In the genomic region with DNA sequence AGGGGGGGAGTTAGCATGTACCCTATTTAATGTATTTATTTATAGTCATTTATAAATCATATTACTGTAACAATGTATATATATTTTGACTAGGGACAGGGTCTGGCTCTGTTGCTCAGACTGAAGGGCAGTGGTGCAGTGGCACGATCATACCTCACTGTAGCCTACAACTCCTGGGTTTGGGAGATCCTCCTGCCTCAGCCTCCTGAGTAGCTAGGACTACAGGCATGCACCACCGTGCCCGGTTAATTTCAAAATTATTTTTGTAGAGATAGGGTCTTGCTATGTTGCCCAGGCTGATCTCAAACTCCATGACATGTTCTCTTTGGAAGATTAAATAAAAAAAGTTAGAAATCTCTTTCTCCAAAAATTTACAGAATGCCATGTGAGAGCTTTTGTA, we compare ENCODE assay signal across 26 cellular contexts. TPM values are rescaled to one million over a fixed set of nuclear protein-coding genes. Genes with fewer than 3 reads are reported as not detected.
DNase-seq lines count a peak whose midpoint lies in the region; ATAC-seq, FAIRE-seq and TF ChIP-seq lines count a peak whose summit lies in the region.
"Had no signal": no experiment of that assay in that cellular context is flagged by ENCODE, and none has a peak within 500 bp of the region (broad histone marks: within the 10 kb centered on the region; RNA-seq: fewer than 3 reads in every experiment).

No MANE protein-coding gene starts in this region.

- H3K27me3 ChIP-seq in body of pancreas (no peaks in the 10 kb centered on the region), mesenchymal stem cell (ENCODE audit: control insufficient read depth in 1 of 2, insufficient read depth in 1 of 2, low read length in 2 of 2) (no peaks in the 10 kb centered on the region), thyroid gland (no peaks in the 10 kb centered on the region)
- H3K27me3 ChIP-seq: BLaER1 treated with 17β-estradiol and CSF1 and Interleukin-3, amounts not matched to agents 10 nM and 100 nM; SJCRH30 had no signal

- H3K79me1 ChIP-seq in mesenchymal stem cell (replicated peaks; ENCODE audit: low read length, poor library complexity, severe bottlenecking): peaks cover 6% of the 10 kb centered on the region

- ATAC-seq in A549 (peak; percentile 31 to 64; a peak in 4 of 6 replicates), body of pancreas (no peak)
- no peak for ATAC-seq in activated CD8-positive, alpha-beta T cell treated with anti-CD3 and anti-CD28 coated beads for 36 hours
- no peak for ATAC-seq in stimulated activated naive CD8-positive, alpha-beta T cell treated with anti-CD3 and anti-CD28 coated beads, Interleukin-15, Interleukin-2, amounts not matched to agents 100 U/mL and 50 U/mL, for 24 hours
- ATAC-seq: SK-N-SH treated with all-trans-retinoic acid at 6 μM for 48 hours had no signal

- DNase-seq in A549 (ENCODE audit: low read depth in 1 of 2, low spot score in 1 of 2): no peak
- DNase-seq in body of pancreas: no peak
- DNase-seq in mesenchymal stem cell: no peak
- DNase-seq in thyroid gland: no peak
- DNase-seq in activated CD8-positive, alpha-beta T cell treated with anti-CD3 and anti-CD28 coated beads for 36 hours: no peak
- no peak for DNase-seq in stimulated activated naive CD8-positive, alpha-beta T cell treated with anti-CD3 and anti-CD28 coated beads, Interleukin-15, Interleukin-2, amounts not matched to agents 100 U/mL and 50 U/mL, for 24 hours
- DNase-seq in G401 (ENCODE audit: low spot score): no peak
- DNase-seq: AML-193; CD4-positive, alpha-beta T cell; DMS79; EL; GF-D8; Karpas-422; MV-4-11; NCI-H1105; NCI-H1436 treated with DMSO at 0.1 percent for 48 hours; NCI-H1930; NCI-H2107; NCI-H524 treated with DMSO at 0.1 percent for 48 hours; NCI-H774; SJCRH30 had no signal

- H3K36me3 ChIP-seq in body of pancreas (replicated peaks in 1 of 2; ENCODE audit: insufficient read depth in 1 of 2, low read depth in 2 of 2) (no peaks in the 10 kb centered on the region), mesenchymal stem cell (ENCODE audit: control insufficient read depth in 1 of 2, insufficient read depth in 2 of 2, low read depth in 1 of 2, low read length in 2 of 2) (peaks cover 0 to 5% of the 10 kb centered on the region in 2 experiments), thyroid gland (no peaks in the 10 kb centered on the region)
- H3K36me3 ChIP-seq: BLaER1 treated with 17β-estradiol and CSF1 and Interleukin-3, amounts not matched to agents 10 nM and 100 nM; SJCRH30 had no signal

- no peak overlapping the region for H3K4me3 ChIP-seq in A549
- H3K4me3 ChIP-seq in body of pancreas: no peak overlapping the region
- H3K4me3 ChIP-seq in mesenchymal stem cell (ENCODE audit: insufficient read depth in 1 of 2, low read depth in 1 of 2, low read length in 2 of 2): no peak overlapping the region
- no peak overlapping the region for H3K4me3 ChIP-seq in thyroid gland (replicated peaks in 1 of 3)
- H3K4me3 ChIP-seq: BLaER1 treated with 17β-estradiol and CSF1 and Interleukin-3, amounts not matched to agents 10 nM and 100 nM; SJCRH30 had no signal

- no peak for TF ChIP-seq RAD21 in A549 (conservative IDR thresholded peaks at IDR 0.05 in 1 of 2, IDR thresholded peaks at IDR 0.05 in 1 of 2)

- H4K91ac ChIP-seq in mesenchymal stem cell (ENCODE audit: low read length): no peak overlapping the region

- no peak overlapping the region for H3K9ac ChIP-seq in mesenchymal stem cell (ENCODE audit: low read length)
- H3K9ac ChIP-seq: BLaER1 treated with 17β-estradiol and CSF1 and Interleukin-3, amounts not matched to agents 10 nM and 100 nM had no signal

- no peak overlapping the region for H2BK120ac ChIP-seq in mesenchymal stem cell (ENCODE audit: low read depth, low read length)

- H3K4me3 Mint-ChIP-seq in activated CD8-positive, alpha-beta T cell treated with anti-CD3 and anti-CD28 coated beads for 36 hours: no peak overlapping the region
- H3K4me3 Mint-ChIP-seq: CD4-positive, alpha-beta T cell had no signal

- H2BK5ac ChIP-seq in mesenchymal stem cell (ENCODE audit: low read depth, low read length, poor library complexity, severe bottlenecking): no peak overlapping the region

- H3K9me3 ChIP-seq in A549 (no peaks in the 10 kb centered on the region), body of pancreas (no peaks in the 10 kb centered on the region), mesenchymal stem cell (ENCODE audit: control insufficient read depth, low read length) (no peaks in the 10 kb centered on the region), thyroid gland (no peaks in the 10 kb centered on the region)
- H3K9me3 ChIP-seq: BLaER1 treated with 17β-estradiol and CSF1 and Interleukin-3, amounts not matched to agents 10 nM and 100 nM; SJCRH30 had no signal

- H3K36me3 Mint-ChIP-seq in activated CD8-positive, alpha-beta T cell treated with anti-CD3 and anti-CD28 coated beads for 36 hours (ENCODE audit: low read depth): no peaks in the 10 kb centered on the region

- TF ChIP-seq POLR2A in A549 (IDR thresholded peaks at IDR 0.05; ENCODE audit: low read length) (no peak), body of pancreas (IDR thresholded peaks at IDR 0.05) (no peak), thyroid gland (IDR thresholded peaks at IDR 0.05) (no peak)

- no peak overlapping the region for H3K27ac Mint-ChIP-seq in activated CD8-positive, alpha-beta T cell treated with anti-CD3 and anti-CD28 coated beads for 36 hours
- H3K27ac Mint-ChIP-seq: CD4-positive, alpha-beta T cell had no signal

- 50% methylated on average over 3 of the region's 3 CpGs for WGBS in A549 (ENCODE audit: missing lambda C conversion rate)
- 53 to 66% methylated on average over 3 of the region's 3 CpGs for WGBS in body of pancreas, 2 donors
- WGBS in mesenchymal stem cell: 100% methylated on average over 1 of the region's 3 CpGs
- 90 to 96% methylated on average over 3 of the region's 3 CpGs for WGBS in thyroid gland, 2 donors

- H2BK15ac ChIP-seq in mesenchymal stem cell (ENCODE audit: low read depth, poor library complexity, severe bottlenecking): no peak overlapping the region

- peak overlapping the region; percentile 77 for H2AK5ac ChIP-seq in mesenchymal stem cell (ENCODE audit: low read length, severe bottlenecking)

- H3K4ac ChIP-seq in mesenchymal stem cell (ENCODE audit: low read depth in 1 of 2, low read length in 2 of 2): no peak overlapping the region

- TF ChIP-seq CTCF in A549 (IDR thresholded peaks at IDR 0.05) (no peak), body of pancreas (IDR thresholded peaks at IDR 0.05) (no peak), thyroid gland (IDR thresholded peaks at IDR 0.05) (no peak)
- TF ChIP-seq CTCF in activated CD8-positive, alpha-beta T cell treated with anti-CD3 and anti-CD28 coated beads for 36 hours (IDR thresholded peaks at IDR 0.05): no peak

- intact Hi-C loops in body of pancreas (cut with DNase I) (no loop called here), thyroid gland (cut with DNase I) (no loop called here)
- intact Hi-C loops in activated CD8-positive, alpha-beta T cell treated with anti-CD3 and anti-CD28 coated beads for 36 hours (cut with micrococcal nuclease): no loop called here

- no peak overlapping the region for H4K8ac ChIP-seq in mesenchymal stem cell (ENCODE audit: low read length)

- no peaks in the 10 kb centered on the region for H3K4me1 Mint-ChIP-seq in activated CD8-positive, alpha-beta T cell treated with anti-CD3 and anti-CD28 coated beads for 36 hours (ENCODE audit: low read depth)

- H3K4me2 ChIP-seq in A549 (peak overlapping the region; percentile 74), mesenchymal stem cell (ENCODE audit: low read length, poor library complexity, severe bottlenecking) (no peak overlapping the region)
- H3K4me2 ChIP-seq: BLaER1 treated with 17β-estradiol and CSF1 and Interleukin-3, amounts not matched to agents 10 nM and 100 nM had no signal

- no peak overlapping the region for H2AFZ ChIP-seq in mesenchymal stem cell (ENCODE audit: low read depth, low read length)

- CTCF ChIA-PET in A549 (lab: Yijun Ruan, JAX): interaction anchor here (0.7 to 2.4 kb wide), 8 partner anchors 14 to 165 kb away, joined by 3 to 15 read pairs (median 3); no protein-coding TSS in a partner anchor
- CTCF ChIA-PET in activated CD8-positive, alpha-beta T cell treated with anti-CD3 and anti-CD28 coated beads for 36 hours (lab: Charles Lee): no interaction called here

- no peak overlapping the region for H3K23ac ChIP-seq in mesenchymal stem cell (ENCODE audit: low read length in 2 of 2)

- POLR2A ChIA-PET in A549 (lab: Yijun Ruan, JAX): interaction anchor here (1.0 to 1.6 kb wide), 4 partner anchors 14 to 114 kb away, joined by 3 to 7 read pairs (median 4); a partner anchor contains a TSS
- POLR2A ChIA-PET in activated CD8-positive, alpha-beta T cell treated with anti-CD3 and anti-CD28 coated beads for 36 hours (lab: Charles Lee): interaction anchor here (1.0 kb wide), 1 partner anchor 11 kb away, joined by 3 read pairs; no protein-coding TSS in a partner anchor

- FAIRE-seq in A549 (lab: Jason Lieb, UNC): no peak
- FAIRE-seq: A204.1, GM12891, H54 had no signal

- no peaks in the 10 kb centered on the region for H3K9me3 Mint-ChIP-seq in activated CD8-positive, alpha-beta T cell treated with anti-CD3 and anti-CD28 coated beads for 36 hours
- H3K9me3 Mint-ChIP-seq: CD4-positive, alpha-beta T cell had no signal

- H3K14ac ChIP-seq in mesenchymal stem cell (ENCODE audit: low read length in 2 of 2): no peak overlapping the region

- H3K27ac ChIP-seq in A549 (peak overlapping the region; percentile 86 to 90), body of pancreas (peak overlapping the region in 3 of 4 donors; percentile 51 to 73 (median 58)), mesenchymal stem cell (ENCODE audit: low read length, poor library complexity, severe bottlenecking) (no peak overlapping the region), thyroid gland (peak overlapping the region in 2 of 3 donors; percentile 32 to 73)
- H3K27ac ChIP-seq: BLaER1 treated with 17β-estradiol and CSF1 and Interleukin-3, amounts not matched to agents 10 nM and 100 nM; SJCRH30 had no signal

- no peak for TF ChIP-seq EP300 in A549 (IDR thresholded peaks at IDR 0.05)

- no peak overlapping the region for H2BK12ac ChIP-seq in mesenchymal stem cell (ENCODE audit: low read length in 2 of 2)

- H3K27me3 Mint-ChIP-seq in activated CD8-positive, alpha-beta T cell treated with anti-CD3 and anti-CD28 coated beads for 36 hours: peaks cover 1% of the 10 kb centered on the region

- H3K18ac ChIP-seq in mesenchymal stem cell (ENCODE audit: low read depth in 1 of 2, low read length in 2 of 2): no peak overlapping the region

- peaks cover 52% of the 10 kb centered on the region for H3K4me1 ChIP-seq in A549
- peaks cover 49% of the 10 kb centered on the region for H3K4me1 ChIP-seq in body of pancreas
- H3K4me1 ChIP-seq in mesenchymal stem cell (ENCODE audit: control insufficient read depth, insufficient read depth, low read depth, low read length): peaks cover 6% of the 10 kb centered on the region
- H3K4me1 ChIP-seq in thyroid gland: peaks cover 30 to 50% of the 10 kb centered on the region in 2 donors
- H3K4me1 ChIP-seq: SJCRH30 had no signal

- in situ Hi-C loops in G401 (cut with HindIII; ENCODE audit: low sequenced_read_pairs): no loop called here

RNA-seq across cellular contexts. Expression of a gene that starts 52.8 kb away (rescaled TPM):
- 22.3 and 28.9 TPM in 2 replicates for polyA plus RNA-seq in A549 (2011; rRNA removed)
- 4.2 and 5.0 TPM in 2 replicates for polyA plus RNA-seq in A549 (2012; cell fraction: cytosol; rRNA removed)
- 14.0 and 16.4 TPM in 2 replicates for polyA plus RNA-seq in A549 (2012; cell fraction: nucleus; rRNA removed)
- polyA plus RNA-seq in A549 (2017; fragmentation: RNase III; extraction: RNeasy Plus Mini Kit Qiagen cat#74134 plus additional on column Dnase treatment): 14.8 to 17.6 TPM (median 17.0 TPM) in 3 replicates
- 86.4 and 88.2 TPM in 2 replicates for polyA minus RNA-seq in A549 (2011; rRNA and poly(A)+ RNA removed)
- total RNA-seq in body of pancreas: 10 to 100 TPM; 63.0 to 67.2 TPM
- 6.0 TPM for polyA plus RNA-seq in mesenchymal stem cell (2013, experiment 1 of 2)
- polyA plus RNA-seq in mesenchymal stem cell (2013, experiment 2 of 2): 5.8 TPM
- total RNA-seq in thyroid gland: 10 to 100 TPM; 43.6 to 58.8 (median 55.3) TPM
- under 1 TPM in 1 of 2 experiments, not detected in 1; 0.05 TPM for total RNA-seq in activated CD8-positive, alpha-beta T cell treated with anti-CD3 and anti-CD28 coated beads for 36 hours
- 0.03 and 0.98 TPM in 2 replicates for total RNA-seq in G401 (2014; rRNA removed; shearing (Covaris generic))
- total RNA-seq: CD4-positive, alpha-beta T cell had no signal

Comparison
In these comparisons a context has a peak if more than half of its experiments do, and no peak if none do; other contexts are left out.
1. ATAC-seq: peak in A549 (2 of 2); none in body of pancreas (single experiment), activated CD8-positive, alpha-beta T cell treated with anti-CD3 and anti-CD28 coated beads for 36 hours (single experiment) and stimulated activated naive CD8-positive, alpha-beta T cell treated with anti-CD3 and anti-CD28 coated beads, Interleukin-15, Interleukin-2, amounts not matched to agents 100 U/mL and 50 U/mL, for 24 hours (single experiment).
2. RNA of a gene that starts 52.8 kb away (total RNA-seq): 63.0 to 67.2 TPM in body of pancreas and 43.6 to 58.8 TPM in thyroid gland; 0.05 TPM in activated CD8-positive, alpha-beta T cell treated with anti-CD3 and anti-CD28 coated beads for 36 hours and 0.03 to 0.98 TPM in G401; every median in the first group is over 10 times any median in the second.